In genomic region chr13:73822671-73823592, GRCh38 we compare ENCODE assay signal across 16 cellular contexts.
"Had no signal": no experiment of that assay in that cellular context is flagged by ENCODE, and none has a peak within 500 bp of the region (broad histone marks: within the 10 kb centered on the region; RNA-seq: fewer than 3 reads in every experiment).

No MANE protein-coding gene starts in this region.

- ATAC-seq: gastroesophageal sphincter; left colon; stimulated activated effector memory CD8-positive, alpha-beta T cell treated with anti-CD3 and anti-CD28 coated beads, Interleukin-12 subunit alpha, Interleukin-12 subunit beta, amount 100 ng/mL, for 72 hours; WTC11 had no signal

- H3K9me3 Mint-ChIP-seq: dendritic cell treated with granulocyte-macrophage colony-stimulating factor and Interleukin-4, amounts not matched to agents 40 ng/mL and 50 ng/mL, for 4 days; stimulated activated effector memory CD8-positive, alpha-beta T cell treated with anti-CD3 and anti-CD28 coated beads, Interleukin-12 subunit alpha, Interleukin-12 subunit beta, amount 100 ng/mL, for 72 hours had no signal

- H3K36me3 Mint-ChIP-seq: WTC11 had no signal

- H3K9me3 ChIP-seq: gastroesophageal sphincter, tibial nerve, uterus had no signal

- H3K27ac ChIP-seq: gastroesophageal sphincter, heart right ventricle, parathyroid adenoma, SK-N-MC, uterus had no signal

- H3K27me3 Mint-ChIP-seq: dendritic cell treated with granulocyte-macrophage colony-stimulating factor and Interleukin-4, amounts not matched to agents 40 ng/mL and 50 ng/mL, for 4 days had no signal

- H3K36me3 ChIP-seq: gastroesophageal sphincter, heart right ventricle, tibial nerve, uterus had no signal

- H3K27me3 ChIP-seq: gastroesophageal sphincter, heart right ventricle, tibial nerve, uterus had no signal

- H3K4me3 ChIP-seq: gastroesophageal sphincter, heart right ventricle, SK-N-MC, tibial nerve, uterus had no signal

- DNase-seq: activated CD4-positive, alpha-beta T cell treated with anti-CD3 and anti-CD28 coated beads, Interleukin-2, amount 50 U/mL, for 1 hour; activated effector memory CD4-positive, alpha-beta T cell treated with anti-CD3 and anti-CD28 coated beads, Interleukin-2, amount 50 U/mL, for 16 hours; heart right ventricle; left colon; stimulated activated CD4-positive, alpha-beta T cell treated with anti-CD3 and anti-CD28 coated beads, Interleukin-12 subunit alpha, Interleukin-12 subunit beta, amount 100 ng/mL, for 4 hours; stimulated activated CD4-positive, alpha-beta T cell treated with anti-CD3 and anti-CD28 coated beads, Interleukin-2, amount 100 ng/mL, for 24 hours; substantia nigra; T-helper 1 cell; uterus had no signal

- H3K4me1 ChIP-seq: gastroesophageal sphincter, parathyroid adenoma, uterus had no signal

- H3K4me3 Mint-ChIP-seq: dendritic cell treated with granulocyte-macrophage colony-stimulating factor and Interleukin-4, amounts not matched to agents 40 ng/mL and 50 ng/mL, for 4 days; stimulated activated effector memory CD8-positive, alpha-beta T cell treated with anti-CD3 and anti-CD28 coated beads, Interleukin-12 subunit alpha, Interleukin-12 subunit beta, amount 100 ng/mL, for 72 hours; WTC11 had no signal

- H3K27ac Mint-ChIP-seq: dendritic cell treated with granulocyte-macrophage colony-stimulating factor and Interleukin-4, amounts not matched to agents 40 ng/mL and 50 ng/mL, for 4 days; stimulated activated effector memory CD8-positive, alpha-beta T cell treated with anti-CD3 and anti-CD28 coated beads, Interleukin-12 subunit alpha, Interleukin-12 subunit beta, amount 100 ng/mL, for 72 hours; WTC11 had no signal
